In the genomic region with DNA sequence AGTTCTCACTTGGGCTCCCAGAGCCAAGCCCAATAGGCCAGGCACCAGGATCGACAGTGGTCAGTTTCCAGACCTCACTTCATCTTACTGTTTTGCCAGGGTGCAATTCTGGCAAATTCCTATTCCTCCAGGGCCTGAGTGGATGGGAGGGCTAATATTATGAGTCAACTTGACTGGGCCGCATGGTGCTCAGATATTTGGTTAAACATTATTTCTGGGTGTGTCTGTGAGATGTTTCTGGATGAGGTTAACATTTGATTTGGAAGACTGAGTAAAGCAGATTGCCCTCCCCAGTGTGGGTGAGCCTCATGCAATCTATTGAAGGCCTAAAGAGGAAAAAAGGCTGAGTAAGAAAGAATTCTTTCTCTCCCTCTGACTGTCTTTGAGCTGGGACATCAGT, we compare ENCODE assay signal across 22 cellular contexts.
DNase-seq lines count a peak whose midpoint lies in the region; ATAC-seq, FAIRE-seq and TF ChIP-seq lines count a peak whose summit lies in the region.
"Had no signal": no experiment of that assay in that cellular context is flagged by ENCODE, and none has a peak within 500 bp of the region (broad histone marks: within the 10 kb centered on the region; RNA-seq: fewer than 3 reads in every experiment).

No MANE protein-coding gene starts in this region.

- peak overlapping the region; percentile 63 for H2AFZ ChIP-seq in K562 (ENCODE audit: low read depth, low read length)

- H3K27ac ChIP-seq in K562 (ENCODE audit: extremely low read depth, low read depth, low read length), result no peak overlapping the region
- H3K27ac ChIP-seq: esophagus squamous epithelium had no signal

- no peak; the same call in 2 of the 3 replicates for ATAC-seq in K562
- no peak for ATAC-seq in stimulated activated memory B cell treated with anti-CD40 and anti-IgM and Interleukin-4, amounts not matched to agents 10 μg/mL and 1 μg/mL and 100 μg/mL, for 72 hours
- no peak for ATAC-seq in effector memory CD8-positive, alpha-beta T cell (replicated peaks)
- no peak for ATAC-seq in Right ventricle myocardium superior (ENCODE audit: poor library complexity)
- ATAC-seq: activated T-cell treated with anti-CD3 and anti-CD28 coated beads, Interleukin-2, amount 50 U/mL, for 4 hours; CD8-positive, alpha-beta T cell; Right ventricle myocardium inferior had no signal

- H3K4me1 Mint-ChIP-seq in stimulated activated memory B cell treated with anti-CD40 and anti-IgM and Interleukin-4, amounts not matched to agents 10 μg/mL and 1 μg/mL and 100 μg/mL, for 72 hours, result peaks cover 17% of the 10 kb centered on the region
- peaks cover 0 to 2% of the 10 kb centered on the region in 2 donors for H3K4me1 Mint-ChIP-seq in effector memory CD8-positive, alpha-beta T cell (ENCODE audit: low read depth in 2 of 2)
- H3K4me1 Mint-ChIP-seq: activated naive CD4-positive, alpha-beta T cell treated with anti-CD3 and anti-CD28 coated beads, Interleukin-2, amount 10 ng/mL, durations not matched to agents 7 days and 5 days had no signal

- H3K27me3 Mint-ChIP-seq in stimulated activated memory B cell treated with anti-CD40 and anti-IgM and Interleukin-4, amounts not matched to agents 10 μg/mL and 1 μg/mL and 100 μg/mL, for 72 hours, result no peaks in the 10 kb centered on the region
- peaks cover 0 to 4% of the 10 kb centered on the region in 2 donors for H3K27me3 Mint-ChIP-seq in effector memory CD8-positive, alpha-beta T cell

- no peak overlapping the region for H3K9ac ChIP-seq in K562 (ENCODE audit: insufficient read depth in 1 of 2, low read depth in 2 of 2, low read length in 2 of 2)

- FAIRE-seq in K562 (lab: Jason Lieb, UNC), result no peak
- FAIRE-seq: GM12892 had no signal

- peak overlapping the region; percentile 36 for H3K27ac Mint-ChIP-seq in stimulated activated memory B cell treated with anti-CD40 and anti-IgM and Interleukin-4, amounts not matched to agents 10 μg/mL and 1 μg/mL and 100 μg/mL, for 72 hours
- H3K27ac Mint-ChIP-seq in effector memory CD8-positive, alpha-beta T cell, result no peak overlapping the region
- H3K27ac Mint-ChIP-seq: activated naive CD4-positive, alpha-beta T cell treated with anti-CD3 and anti-CD28 coated beads, Interleukin-2, amount 10 ng/mL, durations not matched to agents 7 days and 5 days; CD8-positive, alpha-beta T cell; HFFc6; nephron progenitor cell; progenitor cell of endocrine pancreas had no signal

- no peak overlapping the region for H3K4me3 Mint-ChIP-seq in stimulated activated memory B cell treated with anti-CD40 and anti-IgM and Interleukin-4, amounts not matched to agents 10 μg/mL and 1 μg/mL and 100 μg/mL, for 72 hours
- H3K4me3 Mint-ChIP-seq in effector memory CD8-positive, alpha-beta T cell, result no peak overlapping the region
- H3K4me3 Mint-ChIP-seq: activated naive CD4-positive, alpha-beta T cell treated with anti-CD3 and anti-CD28 coated beads, Interleukin-2, amount 10 ng/mL, durations not matched to agents 7 days and 5 days; activated T-cell treated with anti-CD3 and anti-CD28 coated beads, Interleukin-2, amount 50 U/mL, for 4 hours; CD8-positive, alpha-beta T cell; HFFc6; nephron progenitor cell had no signal

- BruUV-seq in K562 (replicated peaks; lab: Mats Ljungman, UMichigan), result no TSS peak

- CTCF ChIA-PET in K562 (lab: Yijun Ruan, JAX; ENCODE audit: low intra/inter-chr PET ratio), result no interaction called here

- DNase-seq in EL (peak; percentile 3), K562 (ENCODE audit: extremely low read depth in 1 of 4, low spot score in 3 of 4) (peak in 1 of 4 experiments; percentile 5), kidney glomerular epithelial cell (lab: John Stamatoyannopoulos, UW) (peak; percentile 77), Right ventricle myocardium superior (no peak), HAP-1 (ENCODE audit: low spot score in 2 of 2) (no peak)
- DNase-seq in effector memory CD8-positive, alpha-beta T cell, result no peak
- DNase-seq: activated CD4-positive, CD25-positive, alpha-beta regulatory T cell treated with anti-CD3 and anti-CD28 coated beads, Interleukin-2, amount 50 U/mL, for 72 hours; activated naive CD4-positive, alpha-beta T cell treated with anti-CD3 and anti-CD28 coated beads, Interleukin-2, amount 10 ng/mL, durations not matched to agents 7 days and 5 days; activated T-cell treated with anti-CD3 and anti-CD28 coated beads, Interleukin-2, amount 50 U/mL, for 4 hours; amygdala; CD8-positive, alpha-beta T cell; esophagus squamous epithelium; HFFc6; KG1; left cardiac atrium; NCI-H1930; NCI-H774; nephron progenitor cell had no signal

- TF ChIP-seq POLR2A in K562 (conservative IDR thresholded peaks at IDR 0.05), result no peak

- H4K20me1 ChIP-seq in K562 (replicated peaks; ENCODE audit: control insufficient read depth, insufficient read depth, low read length), result no peaks in the 10 kb centered on the region

- H3K36me3 Mint-ChIP-seq in stimulated activated memory B cell treated with anti-CD40 and anti-IgM and Interleukin-4, amounts not matched to agents 10 μg/mL and 1 μg/mL and 100 μg/mL, for 72 hours, result peaks cover 8% of the 10 kb centered on the region
- H3K36me3 Mint-ChIP-seq in effector memory CD8-positive, alpha-beta T cell (ENCODE audit: insufficient read depth), result no peaks in the 10 kb centered on the region
- H3K36me3 Mint-ChIP-seq: activated naive CD4-positive, alpha-beta T cell treated with anti-CD3 and anti-CD28 coated beads, Interleukin-2, amount 10 ng/mL, durations not matched to agents 7 days and 5 days; CD8-positive, alpha-beta T cell had no signal

- in situ Hi-C loops in K562 (cut with MboI), result no loop called here
- in situ Hi-C loops in HAP-1 (cut with MboI; ENCODE audit: low sequenced_read_pairs), result no loop called here

- peaks cover 6% of the 10 kb centered on the region for H3K9me3 Mint-ChIP-seq in stimulated activated memory B cell treated with anti-CD40 and anti-IgM and Interleukin-4, amounts not matched to agents 10 μg/mL and 1 μg/mL and 100 μg/mL, for 72 hours
- no peaks in the 10 kb centered on the region for H3K9me3 Mint-ChIP-seq in effector memory CD8-positive, alpha-beta T cell
- H3K9me3 Mint-ChIP-seq: activated naive CD4-positive, alpha-beta T cell treated with anti-CD3 and anti-CD28 coated beads, Interleukin-2, amount 10 ng/mL, durations not matched to agents 7 days and 5 days; activated T-cell treated with anti-CD3 and anti-CD28 coated beads, Interleukin-2, amount 50 U/mL, for 4 hours; CD8-positive, alpha-beta T cell; HFFc6 had no signal

- H3K4me3 ChIP-seq in K562, result no peak overlapping the region
- H3K4me3 ChIP-seq in HAP-1, result no peak overlapping the region
- H3K4me3 ChIP-seq: esophagus squamous epithelium had no signal

- no peak for TF ChIP-seq EP300 in K562 (IDR thresholded peaks at IDR 0.05; ENCODE audit: low read length)

- no peak for TF ChIP-seq CTCF in K562 (IDR thresholded peaks at IDR 0.05 in 2 of 3, conservative IDR thresholded peaks at IDR 0.05 in 1 of 3; ENCODE audit: insufficient read depth in 2 of 3, low read depth in 1 of 3, low read length in 3 of 3)

- H3K4me1 ChIP-seq in K562 (replicated peaks in 1 of 2; ENCODE audit: control insufficient read depth in 2 of 2, insufficient read depth in 2 of 2, low read length in 2 of 2) (peaks cover 14 to 16% of the 10 kb centered on the region in 2 experiments), HAP-1 (peaks cover 11% of the 10 kb centered on the region)
- H3K4me1 ChIP-seq: esophagus squamous epithelium had no signal

- H3K9me1 ChIP-seq in K562 (ENCODE audit: control insufficient read depth, insufficient read depth, low read length), result no peaks in the 10 kb centered on the region

- WGBS in K562 (ENCODE audit: insufficient coverage, low coverage, missing lambda C conversion rate), result 38% methylated on average over 2 of the region's 2 CpGs

- POLR2A ChIA-PET in K562 (lab: Yijun Ruan, JAX), result interaction anchor here (0.6 to 2.6 kb wide), 5 partner anchors 11 to 145 kb away, joined by 3 to 7 read pairs (median 3); no protein-coding TSS in a partner anchor

- H3K36me3 ChIP-seq in K562 (ENCODE audit: control insufficient read depth, insufficient read depth, low read length) (no peaks in the 10 kb centered on the region), HAP-1 (replicated peaks) (no peaks in the 10 kb centered on the region)
- H3K36me3 ChIP-seq: esophagus squamous epithelium had no signal

- intact Hi-C loops in K562 (cut with micrococcal nuclease) (no loop called here), Right ventricle myocardium superior (cut with DNase I) (no loop called here)

- H3K9me3 ChIP-seq in K562 (replicated peaks; ENCODE audit: control insufficient read depth, insufficient read depth, low read depth, low read length), result no peaks in the 10 kb centered on the region
- no peaks in the 10 kb centered on the region for H3K9me3 ChIP-seq in HAP-1
- H3K9me3 ChIP-seq: esophagus squamous epithelium had no signal

- 0 out of 2 replicates have a peak overlapping the region, but pooled peaks have one; percentile 34 for H3K4me2 ChIP-seq in K562 (ENCODE audit: insufficient read depth, low read length)

- H3K27me3 ChIP-seq in K562 (ENCODE audit: control insufficient read depth in 2 of 2, insufficient read depth in 2 of 2, low read length in 2 of 2) (no peaks in the 10 kb centered on the region), HAP-1 (ENCODE audit: low read depth) (no peaks in the 10 kb centered on the region)
- H3K27me3 ChIP-seq: esophagus squamous epithelium had no signal

- H3K79me2 ChIP-seq in K562 (ENCODE audit: control insufficient read depth, insufficient read depth, low read length), result no peaks in the 10 kb centered on the region

- TF ChIP-seq RAD21 in K562 (CRISPR knock-in tag; conservative IDR thresholded peaks at IDR 0.05 in 1 of 2, IDR thresholded peaks at IDR 0.05 in 1 of 2), result no peak

TF ChIP-seq in K562, 482 proteins besides CTCF, POLR2A, EP300 and RAD21 (continues in another document):
- TF ChIP-seq MTA1 (IDR thresholded peaks at IDR 0.05; ENCODE audit: borderline replicate concordance), result no peak
- 0 out of 2 replicates have a peak, but pooled peaks have one; percentile 4 for TF ChIP-seq HDAC2 (IDR thresholded peaks at IDR 0.05)

Comparison
In these comparisons a context has a peak if more than half of its experiments do, and no peak if none do; other contexts are left out.
1. DNase-seq: peak in EL (single experiment) and kidney glomerular epithelial cell (single experiment); none in effector memory CD8-positive, alpha-beta T cell (0 of 3), Right ventricle myocardium superior (single experiment) and HAP-1 (0 of 2).